20 cellular contexts compared by ENCODE assay signal in genomic region chr4:157280673-157281072, GRCh38.
"Had no signal": no experiment of that assay in that cellular context is flagged by ENCODE, and none has a peak within 500 bp of the region (broad histone marks: within the 10 kb centered on the region; RNA-seq: fewer than 3 reads in every experiment).

No MANE protein-coding gene starts in this region.

- H3K4me1 ChIP-seq: right atrium auricular region, spleen, testis, vagina had no signal

- H3K4me3 Mint-ChIP-seq: activated CD8-positive, alpha-beta T cell treated with anti-CD3 and anti-CD28 coated beads, Interleukin-2, amount 10 ng/mL, durations not matched to agents 7 days and 5 days; endodermal cell; natural killer cell treated with Interleukin-12 subunit alpha and Interleukin-12 subunit beta and Interleukin-15 and Interleukin-18, amount 100 ng/mL, for 72 hours had no signal

- H3K9me3 ChIP-seq: testis, vagina had no signal

- H3K27me3 ChIP-seq: hepatocyte, right atrium auricular region, spleen, testis, vagina had no signal

- H3K27me3 Mint-ChIP-seq: natural killer cell treated with Interleukin-12 subunit alpha and Interleukin-12 subunit beta and Interleukin-15 and Interleukin-18, amount 100 ng/mL, for 72 hours had no signal

- H3K36me3 Mint-ChIP-seq: activated naive CD4-positive, alpha-beta T cell treated with anti-CD3 and anti-CD28 coated beads, Interleukin-2, amount 50 U/mL, for 72 hours; natural killer cell treated with Interleukin-12 subunit alpha and Interleukin-12 subunit beta and Interleukin-15 and Interleukin-18, amount 100 ng/mL, for 72 hours had no signal

- H3K27ac Mint-ChIP-seq: activated CD8-positive, alpha-beta T cell treated with anti-CD3 and anti-CD28 coated beads, Interleukin-2, amount 10 ng/mL, durations not matched to agents 7 days and 5 days; activated naive CD4-positive, alpha-beta T cell treated with anti-CD3 and anti-CD28 coated beads, Interleukin-2, amount 50 U/mL, for 72 hours; endodermal cell; natural killer cell treated with Interleukin-12 subunit alpha and Interleukin-12 subunit beta and Interleukin-15 and Interleukin-18, amount 100 ng/mL, for 72 hours; progenitor cell of endocrine pancreas had no signal

- DNase-seq: activated CD4-positive, alpha-beta T cell treated with anti-CD3 and anti-CD28 coated beads for 1 hour; activated CD4-positive, alpha-beta T cell treated with anti-CD3 and anti-CD28 coated beads, Interleukin-2, amount 50 U/mL, for 1 hour; activated CD8-positive, alpha-beta T cell treated with anti-CD3 and anti-CD28 coated beads, Interleukin-2, amount 10 ng/mL, durations not matched to agents 7 days and 5 days; aorta; cortex of kidney; endodermal cell; foreskin fibroblast; left ventricle myocardium superior; midbrain; spleen; stimulated activated CD4-positive, alpha-beta T cell treated with anti-CD3 and anti-CD28 coated beads, Interleukin-4, amount 100 ng/mL, for 1 hour; stimulated activated naive CD4-positive, alpha-beta T cell; testis; trophoblast cell had no signal

- ATAC-seq: activated CD8-positive, alpha-beta T cell treated with anti-CD3 and anti-CD28 coated beads, Interleukin-2, amount 10 ng/mL, durations not matched to agents 7 days and 5 days; activated naive CD4-positive, alpha-beta T cell treated with anti-CD3 and anti-CD28 coated beads, Interleukin-2, amount 50 U/mL, for 72 hours; left ventricle myocardium superior; natural killer cell treated with Interleukin-12 subunit alpha and Interleukin-12 subunit beta and Interleukin-15 and Interleukin-18, amount 100 ng/mL, for 72 hours had no signal

- H3K36me3 ChIP-seq: right atrium auricular region, spleen, vagina had no signal

- H3K4me3 ChIP-seq: hepatocyte, right atrium auricular region, spleen, testis, vagina had no signal

- H3K4me1 Mint-ChIP-seq: endodermal cell had no signal

- H3K27ac ChIP-seq: hepatocyte, right atrium auricular region, spleen, testis, vagina had no signal
